ENCODE assay signal across 8 cellular contexts in genomic region chr14:55026793-55027560, GRCh38. TPM values are rescaled to one million over a fixed set of nuclear protein-coding genes. Genes with fewer than 3 reads are reported as not detected.
DNase-seq lines count a peak whose midpoint lies in the region; ATAC-seq and TF ChIP-seq lines count a peak whose summit lies in the region.

Gene SOCS4 (plus strand): TSS chr14:55027236. CDS start chr14:55043042, 15,806 bp downstream.
Gene WDHD1 (minus strand): TSS chr14:55027099. CDS start chr14:55026787, 312 bp downstream.

- no peaks in the 10 kb centered on the region for H3K9me3 ChIP-seq in upper lobe of left lung

- intact Hi-C loops in left cardiac atrium (cut with DNase I), result loop anchor here in 1 of 2 donors (1.0 kb wide), 1 partner anchor 24 kb away; the partner anchor contains the start of gene MAPK1IP1L
- intact Hi-C loops in posterior cingulate gyrus (cut with DNase I), result loop anchor here (1.0 kb wide), 1 partner anchor 24 kb away; the partner anchor contains the start of gene MAPK1IP1L

- peaks cover 17 to 41% (median 21%) of the 10 kb centered on the region in 4 donors for H3K4me1 ChIP-seq in upper lobe of left lung

- DNase-seq in NCI-H146 treated with DMSO at 0.1 percent for 48 hours (lab: John Stamatoyannopoulos, UW; ENCODE audit: unreplicated experiment), result peak; percentile 74
- DNase-seq in T-helper 1 cell, result peak; percentile 93 to 97 (median 94)
- peak; percentile 84 for DNase-seq in amniotic epithelial cell (ENCODE audit: low read depth)
- DNase-seq in left cardiac atrium, result peak; percentile 96
- peak; percentile 92 to 99 (median 94) for DNase-seq in posterior cingulate gyrus
- peak; percentile 97 to 100 for DNase-seq in upper lobe of left lung

- ATAC-seq in HG02884 (IDR thresholded peaks at IDR 0.05; ENCODE audit: unreplicated experiment) (peak; percentile 89), left cardiac atrium (peak; percentile 99), upper lobe of left lung (ENCODE audit: low FRiP score in 2 of 2) (peak; percentile 99 to 100)

- peak within 1 kb of the TSS; percentile 77 to 90 (median 84) for H3K4me3 ChIP-seq in upper lobe of left lung

- H3K27me3 ChIP-seq in upper lobe of left lung, result no peaks in the 10 kb centered on the region

- TF ChIP-seq POLR2A in GM15510 (IDR thresholded peaks at IDR 0.05; ENCODE audit: borderline replicate concordance, extremely low read depth, insufficient read length) (peak; percentile 91), upper lobe of left lung (IDR thresholded peaks at IDR 0.05) (peak; percentile 36 to 89 (median 76))

- WGBS in upper lobe of left lung, 2 donors, result 0 to 1% methylated on average over 21 to 54 of the region's 55 CpGs

- H3K36me3 ChIP-seq in upper lobe of left lung, result no peaks in the 10 kb centered on the region

- TF ChIP-seq CTCF in upper lobe of left lung (IDR thresholded peaks at IDR 0.05), result peak in 4 of 6 experiments; percentile 40 to 50 (median 40)

- peak within 1 kb of the TSS; percentile 86 to 93 (median 90) for H3K27ac ChIP-seq in upper lobe of left lung

- TF ChIP-seq EP300 in upper lobe of left lung (IDR thresholded peaks at IDR 0.05), result no peak

RNA-seq across cellular contexts. Expression of gene SOCS4, which starts in this region (rescaled TPM):
- total RNA-seq in left cardiac atrium (10 to 100 TPM; 16.9 to 24.9 TPM), upper lobe of left lung (10 to 100 TPM in 4 of 6 donors, 1 to 10 TPM in 2; 4.4 to 26.5 (median 18.4) TPM)

RNA-seq across cellular contexts. Expression of gene WDHD1, which starts in this region (rescaled TPM):
- 1 to 10 TPM; 2.6 TPM for total RNA-seq in left cardiac atrium
- 1 to 10 TPM; 1.0 to 5.0 (median 2.6) TPM for total RNA-seq in upper lobe of left lung

Comparison
In these comparisons a context has a peak if more than half of its experiments do, and no peak if none do; other contexts are left out.
1. Peak in every context shown above with its lines: DNase-seq, ATAC-seq, H3K4me3 ChIP-seq and H3K27ac ChIP-seq.